12 cellular contexts compared by ENCODE assay signal in genomic region chr1:208030320-208031091, GRCh38.
DNase-seq lines count a peak whose midpoint lies in the region; ATAC-seq, FAIRE-seq and TF ChIP-seq lines count a peak whose summit lies in the region.
"Had no signal": no experiment of that assay in that cellular context is flagged by ENCODE, and none has a peak within 500 bp of the region (broad histone marks: within the 10 kb centered on the region; RNA-seq: fewer than 3 reads in every experiment).

No MANE protein-coding gene starts in this region.

- dilution Hi-C loops in endothelial cell of umbilical vein (cut with MboI; ENCODE audit: extremely low pct_ligation_motif_present, low sequenced_read_pairs), result no loop called here

- ATAC-seq in thoracic aorta (ENCODE audit: insufficient number of reproducible peaks, low FRiP score, low read depth) (no peak), HG02571 (IDR thresholded peaks at IDR 0.05; ENCODE audit: unreplicated experiment) (no peak)
- ATAC-seq: activated CD4-positive, CD25-positive, alpha-beta regulatory T cell treated with anti-CD3 and anti-CD28 coated beads, Interleukin-2, amount 50 U/mL, for 24 hours had no signal

- POLR2A ChIA-PET in endothelial cell of umbilical vein (lab: Charles Lee), result no interaction called here
- POLR2A ChIA-PET in CD8-positive, alpha-beta memory T cell (lab: Charles Lee), result no interaction called here

- H3K27ac Mint-ChIP-seq in CD8-positive, alpha-beta memory T cell, result peak overlapping the region in 1 of 8 donors; percentile 65
- H3K27ac Mint-ChIP-seq in immature natural killer cell, result no peak overlapping the region

- H3K4me1 ChIP-seq in endothelial cell of umbilical vein (ENCODE audit: control insufficient read depth, extremely low read depth, insufficient read depth, low read length) (peaks cover 43% of the 10 kb centered on the region), thoracic aorta (ENCODE audit: control insufficient read depth in 1 of 2, low read depth in 2 of 2) (peaks cover 20 to 29% of the 10 kb centered on the region in 2 donors)
- H3K4me1 ChIP-seq in CD8-positive, alpha-beta memory T cell (ENCODE audit: insufficient read depth, low read length), result no peaks in the 10 kb centered on the region

- no TSS peak for BruUV-seq in endothelial cell of umbilical vein (replicated peaks; lab: Mats Ljungman, UMichigan)

- H3K79me2 ChIP-seq in endothelial cell of umbilical vein (ENCODE audit: control insufficient read depth, insufficient read depth, low read length), result no peaks in the 10 kb centered on the region

- DNase-seq in NCI-H146 treated with DMSO at 0.1 percent for 48 hours (lab: John Stamatoyannopoulos, UW; ENCODE audit: unreplicated experiment), result peak; percentile 40
- peak; percentile 65 for DNase-seq in endothelial cell of umbilical vein (ENCODE audit: low read depth, low spot score)
- DNase-seq in mesenteric fat pad (ENCODE audit: low spot score), result peak; percentile 67
- no peak for DNase-seq in thoracic aorta (ENCODE audit: low spot score)
- DNase-seq in CD8-positive, alpha-beta memory T cell, result no peak
- no peak for DNase-seq in immature natural killer cell
- DNase-seq in CD1c-positive myeloid dendritic cell (ENCODE audit: extremely low spot score), result no peak
- DNase-seq: DND-41, NCI-H2029, SHP77 had no signal

- H3K9me1 ChIP-seq in endothelial cell of umbilical vein (replicated peaks; ENCODE audit: control insufficient read depth, extremely low read depth, insufficient read depth, low read length), result no peaks in the 10 kb centered on the region

- H3K4me1 Mint-ChIP-seq in CD8-positive, alpha-beta memory T cell, result no peaks in the 10 kb centered on the region
- no peaks in the 10 kb centered on the region for H3K4me1 Mint-ChIP-seq in immature natural killer cell

- no peak overlapping the region for H3K4me3 Mint-ChIP-seq in CD8-positive, alpha-beta memory T cell
- no peak overlapping the region for H3K4me3 Mint-ChIP-seq in immature natural killer cell

- no peaks in the 10 kb centered on the region for H4K20me1 ChIP-seq in endothelial cell of umbilical vein (replicated peaks; ENCODE audit: control insufficient read depth, extremely low read depth, insufficient read depth, low read length)

- intact Hi-C loops in endothelial cell of umbilical vein (cut with micrococcal nuclease), result loop anchor here (1.0 to 5.0 kb wide), 2 partner anchors 145 to 212 kb away; partner anchors contain the start of gene PLXNA2

- peak overlapping the region; percentile 85 for H3K27ac ChIP-seq in endothelial cell of umbilical vein (ENCODE audit: insufficient read depth, low read depth, low read length)
- peak overlapping the region; percentile 70 to 79 for H3K27ac ChIP-seq in thoracic aorta
- H3K27ac ChIP-seq in CD8-positive, alpha-beta memory T cell (ENCODE audit: low read depth, low read length), result no peak overlapping the region

- H3K4me3 ChIP-seq in endothelial cell of umbilical vein (replicated peaks in 1 of 3; ENCODE audit: insufficient read depth in 1 of 3, low read depth in 1 of 3, low read length in 3 of 3) (no peak overlapping the region), thoracic aorta (no peak overlapping the region)
- no peak overlapping the region for H3K4me3 ChIP-seq in CD8-positive, alpha-beta memory T cell (ENCODE audit: low read length)

- peaks cover 0 to 5% (median 0%) of the 10 kb centered on the region in 3 donors for H3K36me3 Mint-ChIP-seq in CD8-positive, alpha-beta memory T cell
- H3K36me3 Mint-ChIP-seq in immature natural killer cell, result no peaks in the 10 kb centered on the region

- CTCF ChIA-PET in endothelial cell of umbilical vein (lab: Charles Lee), result interaction anchor here (0.6 to 13.9 kb wide), 14 partner anchors 9 to 212 kb away, joined by 3 to 289 read pairs (median 5); partner anchors contain the start of gene PLXNA2
- CTCF ChIA-PET in CD8-positive, alpha-beta memory T cell (lab: Charles Lee), result interaction anchor here (0.9 to 3.5 kb wide), 3 partner anchors 9 to 32 kb away, joined by 3 to 11 read pairs (median 3); no protein-coding TSS in a partner anchor

- TF ChIP-seq CTCF in endothelial cell of umbilical vein (IDR thresholded peaks at IDR 0.05; ENCODE audit: extremely low read depth in 1 of 2, insufficient read depth in 1 of 2, low read depth in 1 of 2, low read length in 2 of 2) (no peak), thoracic aorta (IDR thresholded peaks at IDR 0.05) (no peak)

- peak overlapping the region; percentile 56 for H3K9ac ChIP-seq in endothelial cell of umbilical vein (replicated peaks; ENCODE audit: extremely low read depth, insufficient read depth, low read length)

- peaks cover 16 to 19% of the 10 kb centered on the region in 2 donors for H3K27me3 Mint-ChIP-seq in CD8-positive, alpha-beta memory T cell
- H3K27me3 Mint-ChIP-seq in immature natural killer cell (ENCODE audit: low read depth in 3 of 3), result peaks cover 4 to 7% (median 5%) of the 10 kb centered on the region in 3 donors

- H3K36me3 ChIP-seq in endothelial cell of umbilical vein (ENCODE audit: control insufficient read depth in 2 of 2, extremely low read depth in 1 of 2, insufficient read depth in 2 of 2, low read length in 2 of 2) (peaks cover 37 to 51% of the 10 kb centered on the region in 2 experiments), thoracic aorta (peaks cover 41% of the 10 kb centered on the region)
- H3K36me3 ChIP-seq in CD8-positive, alpha-beta memory T cell (ENCODE audit: insufficient read depth, low read length), result no peaks in the 10 kb centered on the region

- H3K9me3 ChIP-seq in endothelial cell of umbilical vein (replicated peaks; ENCODE audit: control insufficient read depth, insufficient read depth, low read length) (no peaks in the 10 kb centered on the region), thoracic aorta (no peaks in the 10 kb centered on the region)
- no peaks in the 10 kb centered on the region for H3K9me3 ChIP-seq in CD8-positive, alpha-beta memory T cell (ENCODE audit: low read length)

- H3K4me2 ChIP-seq in endothelial cell of umbilical vein (ENCODE audit: insufficient read depth, low read length), result peak overlapping the region; percentile 26

- no peak for TF ChIP-seq POLR2A in endothelial cell of umbilical vein (IDR thresholded peaks at IDR 0.05; ENCODE audit: low read depth, low read length)

- no peaks in the 10 kb centered on the region for H3K9me3 Mint-ChIP-seq in CD8-positive, alpha-beta memory T cell
- no peaks in the 10 kb centered on the region for H3K9me3 Mint-ChIP-seq in immature natural killer cell

- FAIRE-seq in endothelial cell of umbilical vein (lab: Jason Lieb, UNC), result peak; percentile 40

- no peaks in the 10 kb centered on the region for H3K27me3 ChIP-seq in endothelial cell of umbilical vein (ENCODE audit: control insufficient read depth in 2 of 2, insufficient read depth in 2 of 2, low read length in 2 of 2)
- no peaks in the 10 kb centered on the region for H3K27me3 ChIP-seq in thoracic aorta (replicated peaks; ENCODE audit: insufficient read depth)
- peaks cover 1% of the 10 kb centered on the region for H3K27me3 ChIP-seq in CD8-positive, alpha-beta memory T cell (ENCODE audit: insufficient read depth, low read length, poor library complexity, severe bottlenecking)

- no peak overlapping the region for H2AFZ ChIP-seq in endothelial cell of umbilical vein (ENCODE audit: low read depth, low read length)

TF ChIP-seq in endothelial cell of umbilical vein, 7 proteins besides CTCF, POLR2A, EP300 and RAD21:
- TF ChIP-seq POLR2AphosphoS5 (IDR thresholded peaks at IDR 0.05; ENCODE audit: insufficient read depth, low read depth, low read length) (peak; percentile 12), EZH2 (IDR thresholded peaks at IDR 0.05; ENCODE audit: borderline replicate concordance, low read depth, low read length, severe bottlenecking) (no peak)

Comparison
In these comparisons a context has a peak if more than half of its experiments do, and no peak if none do; other contexts are left out.
1. DNase-seq: peak in NCI-H146 treated with DMSO at 0.1 percent for 48 hours (single experiment), endothelial cell of umbilical vein (single experiment) and mesenteric fat pad (single experiment); none in thoracic aorta (single experiment), CD8-positive, alpha-beta memory T cell (0 of 5), immature natural killer cell (0 of 3) and CD1c-positive myeloid dendritic cell (single experiment).